In genomic region chr16:29891525-29892457, GRCh38 we compare ENCODE assay signal across 1 cellular context.
A peak's percentile ranks its signal among the peaks of the same experiment; 100 is the strongest.
TF ChIP-seq lines count a peak whose summit lies in the region.

No MANE protein-coding gene starts in this region.

TF ChIP-seq in HepG2, 621 proteins besides CTCF, POLR2A, EP300 and RAD21 (continued from another document and continues in another):
- TF ChIP-seq USF2 (IDR thresholded peaks at IDR 0.05; ENCODE audit: low read depth, low read length) (no peak), USF2 (CRISPR knock-in tag; IDR thresholded peaks at IDR 0.05; ENCODE audit: borderline replicate concordance) (no peak), GMEB1 (CRISPR knock-in tag; IDR thresholded peaks at IDR 0.05; ENCODE audit: borderline replicate concordance) (peak; percentile 56; the same call in 1 of the 2 replicates), RFX5 (IDR thresholded peaks at IDR 0.05; ENCODE audit: low read depth, low read length) (no peak), NFRKB (IDR thresholded peaks at IDR 0.05) (no peak), RNF219 (CRISPR knock-in tag; IDR thresholded peaks at IDR 0.05) (no peak), BORCS8-MEF2B (CRISPR knock-in tag; IDR thresholded peaks at IDR 0.05) (no peak), IRF2 (CRISPR knock-in tag; IDR thresholded peaks at IDR 0.05) (no peak), ZNF577 (CRISPR knock-in tag; IDR thresholded peaks at IDR 0.05; ENCODE audit: borderline replicate concordance, low read depth) (no peak), ZNF431 (CRISPR knock-in tag; IDR thresholded peaks at IDR 0.05; ENCODE audit: borderline replicate concordance, low read depth) (no peak), MXD1 (CRISPR knock-in tag; IDR thresholded peaks at IDR 0.05) (no peak), SRF (IDR thresholded peaks at IDR 0.05; ENCODE audit: low read depth, low read length) (no peak), KAT7 (CRISPR knock-in tag; IDR thresholded peaks at IDR 0.05; ENCODE audit: borderline replicate concordance) (no peak), ZNF44 (CRISPR knock-in tag; IDR thresholded peaks at IDR 0.05) (no peak), ZNF513 (CRISPR knock-in tag; conservative IDR thresholded peaks at IDR 0.05) (no peak), SOX6 (IDR thresholded peaks at IDR 0.05) (no peak), SOX6 (CRISPR knock-in tag; IDR thresholded peaks at IDR 0.05) (peak; percentile 91), ZNF879 (CRISPR knock-in tag; IDR thresholded peaks at IDR 0.05) (no peak), ZNF709 (CRISPR knock-in tag; IDR thresholded peaks at IDR 0.05) (no peak), ZFP1 (CRISPR knock-in tag; IDR thresholded peaks at IDR 0.05) (no peak), ZNF550 (CRISPR knock-in tag; IDR thresholded peaks at IDR 0.05; ENCODE audit: borderline replicate concordance) (no peak), XBP1 (CRISPR knock-in tag; IDR thresholded peaks at IDR 0.05) (no peak), ZNF557 (CRISPR knock-in tag; IDR thresholded peaks at IDR 0.05) (no peak), ARNT2 (CRISPR knock-in tag; IDR thresholded peaks at IDR 0.05; ENCODE audit: low read depth) (no peak), HMG20A (CRISPR knock-in tag; IDR thresholded peaks at IDR 0.05; ENCODE audit: borderline replicate concordance) (no peak; the same call in 1 of the 2 replicates), HOXA5 (CRISPR knock-in tag; IDR thresholded peaks at IDR 0.05) (0 out of 2 replicates have a peak, but pooled peaks have one; percentile 50), HIVEP1 (CRISPR knock-in tag; IDR thresholded peaks at IDR 0.05) (0 out of 2 replicates have a peak, but pooled peaks have one; percentile 46), NFIB (CRISPR knock-in tag; IDR thresholded peaks at IDR 0.05; ENCODE audit: borderline replicate concordance) (no peak), SKI (IDR thresholded peaks at IDR 0.05; ENCODE audit: partially characterized antibody) (no peak), HMGXB4 (CRISPR knock-in tag; IDR thresholded peaks at IDR 0.05; ENCODE audit: borderline replicate concordance in 1 of 2, low read depth in 1 of 2) (no peak), HNRNPUL1 (IDR thresholded peaks at IDR 0.05; ENCODE audit: low read depth, low read length) (no peak), SNAI1 (CRISPR knock-in tag; IDR thresholded peaks at IDR 0.05; ENCODE audit: borderline replicate concordance) (no peak; the same call in 1 of the 2 replicates), RFXAP (CRISPR knock-in tag; IDR thresholded peaks at IDR 0.05; ENCODE audit: borderline replicate concordance) (0 out of 2 replicates have a peak, but pooled peaks have one; percentile 67), ZNF383 (CRISPR knock-in tag; IDR thresholded peaks at IDR 0.05; ENCODE audit: borderline replicate concordance) (no peak), ZNF75D (CRISPR knock-in tag; IDR thresholded peaks at IDR 0.05; ENCODE audit: borderline replicate concordance) (no peak), ZMAT5 (CRISPR knock-in tag; IDR thresholded peaks at IDR 0.05; ENCODE audit: borderline replicate concordance, low read depth) (no peak), E2F2 (CRISPR knock-in tag; IDR thresholded peaks at IDR 0.05; ENCODE audit: borderline replicate concordance) (no peak), KDM6A (CRISPR knock-in tag; IDR thresholded peaks at IDR 0.05; ENCODE audit: low read depth) (peak; percentile 60; the same call in 1 of the 2 replicates), MBD4 (IDR thresholded peaks at IDR 0.05; ENCODE audit: borderline replicate concordance, low read length) (no peak), HNRNPL (IDR thresholded peaks at IDR 0.05; ENCODE audit: low read depth, low read length) (no peak), YEATS2 (CRISPR knock-in tag; IDR thresholded peaks at IDR 0.05; ENCODE audit: borderline replicate concordance) (no peak), PAX8 (CRISPR knock-in tag; IDR thresholded peaks at IDR 0.05; ENCODE audit: borderline replicate concordance) (no peak), NR0B2 (CRISPR knock-in tag; IDR thresholded peaks at IDR 0.05) (0 out of 2 replicates have a peak, but pooled peaks have one; percentile 55), ZNF18 (CRISPR knock-in tag; IDR thresholded peaks at IDR 0.05; ENCODE audit: insufficient replicate concordance) (no peak), ZNF746 (CRISPR knock-in tag; IDR thresholded peaks at IDR 0.05) (no peak), KMT2B (CRISPR knock-in tag; IDR thresholded peaks at IDR 0.05) (no peak), MIXL1 (CRISPR knock-in tag; IDR thresholded peaks at IDR 0.05) (peak; percentile 73), ZHX1 (CRISPR knock-in tag; IDR thresholded peaks at IDR 0.05; ENCODE audit: low read depth) (no peak), ZNF333 (CRISPR knock-in tag; IDR thresholded peaks at IDR 0.05; ENCODE audit: borderline replicate concordance) (0 out of 2 replicates have a peak, but pooled peaks have one; percentile 8), SATB2 (CRISPR knock-in tag; IDR thresholded peaks at IDR 0.05) (no peak), TAF15 (IDR thresholded peaks at IDR 0.05; ENCODE audit: low read depth, low read length, poor library complexity, severe bottlenecking) (no peak), ZFY (CRISPR knock-in tag; IDR thresholded peaks at IDR 0.05) (peak; percentile 68), KDM5B (CRISPR knock-in tag; IDR thresholded peaks at IDR 0.05; ENCODE audit: borderline replicate concordance) (no peak), ATAD3A (CRISPR knock-in tag; IDR thresholded peaks at IDR 0.05) (no peak), CENPT (CRISPR knock-in tag; IDR thresholded peaks at IDR 0.05; ENCODE audit: low read depth) (no peak)
